ENCODE assay signal across 15 cellular contexts in genomic region chr5:150434502-150434901, GRCh38. TPM values are rescaled to one million over a fixed set of nuclear protein-coding genes. Genes with fewer than 3 reads are reported as not detected.
DNase-seq lines count a peak whose midpoint lies in the region; ATAC-seq and TF ChIP-seq lines count a peak whose summit lies in the region.
"Had no signal": no experiment of that assay in that cellular context is flagged by ENCODE, and none has a peak within 500 bp of the region (broad histone marks: within the 10 kb centered on the region; RNA-seq: fewer than 3 reads in every experiment).

No MANE protein-coding gene starts in this region.

- ATAC-seq in activated B cell treated with CpG ODN at 0.5 μM for 24 hours (ENCODE audit: low read depth) (no peak), GM18505 (IDR thresholded peaks at IDR 0.05; ENCODE audit: unreplicated experiment) (no peak)
- no peak for ATAC-seq in stimulated activated memory B cell treated with anti-CD40 and anti-IgM and Interleukin-4, amounts not matched to agents 10 μg/mL and 1 μg/mL and 100 μg/mL, for 72 hours
- no peak for ATAC-seq in activated CD4-positive, alpha-beta T cell treated with anti-CD3 and anti-CD28 coated beads for 36 hours
- ATAC-seq: gastrocnemius medialis; left cardiac atrium; naive thymus-derived CD4-positive, alpha-beta T cell; right lobe of liver had no signal

- no peak for TF ChIP-seq POLR2A in GM18505 (IDR thresholded peaks at IDR 0.05; ENCODE audit: borderline replicate concordance, extremely low read depth, insufficient read depth, insufficient read length)

- TF ChIP-seq CTCF in activated B cell treated with CpG ODN at 0.5 μM for 24 hours (IDR thresholded peaks at IDR 0.05), result no peak

- H3K9me3 Mint-ChIP-seq in activated B cell treated with CpG ODN at 0.5 μM for 24 hours, result no peaks in the 10 kb centered on the region
- no peaks in the 10 kb centered on the region for H3K9me3 Mint-ChIP-seq in stimulated activated memory B cell treated with anti-CD40 and anti-IgM and Interleukin-4, amounts not matched to agents 10 μg/mL and 1 μg/mL and 100 μg/mL, for 72 hours
- H3K9me3 Mint-ChIP-seq in activated CD4-positive, alpha-beta T cell treated with anti-CD3 and anti-CD28 coated beads for 36 hours (ENCODE audit: low read depth), result no peaks in the 10 kb centered on the region
- H3K9me3 Mint-ChIP-seq: activated naive CD4-positive, alpha-beta T cell treated with anti-CD3 and anti-CD28 coated beads for 36 hours; naive thymus-derived CD4-positive, alpha-beta T cell had no signal

- POLR2A ChIA-PET in activated B cell treated with CpG ODN at 0.5 μM for 24 hours (lab: Charles Lee), result interaction anchor here (2.3 to 43.9 kb wide), 2 partner anchors 15 to 26 kb away, joined by 11 to 2478 read pairs; partner anchors contain the start of genes CD74 and RPS14
- POLR2A ChIA-PET in activated CD4-positive, alpha-beta T cell treated with anti-CD3 and anti-CD28 coated beads for 36 hours (lab: Charles Lee), result no interaction called here

- no peaks in the 10 kb centered on the region for H3K36me3 Mint-ChIP-seq in activated B cell treated with CpG ODN at 0.5 μM for 24 hours (ENCODE audit: low read depth)
- no peaks in the 10 kb centered on the region for H3K36me3 Mint-ChIP-seq in stimulated activated memory B cell treated with anti-CD40 and anti-IgM and Interleukin-4, amounts not matched to agents 10 μg/mL and 1 μg/mL and 100 μg/mL, for 72 hours
- no peaks in the 10 kb centered on the region for H3K36me3 Mint-ChIP-seq in activated CD4-positive, alpha-beta T cell treated with anti-CD3 and anti-CD28 coated beads for 36 hours (ENCODE audit: low read depth)

- H3K27me3 Mint-ChIP-seq in activated B cell treated with CpG ODN at 0.5 μM for 24 hours, result no peaks in the 10 kb centered on the region
- no peaks in the 10 kb centered on the region for H3K27me3 Mint-ChIP-seq in stimulated activated memory B cell treated with anti-CD40 and anti-IgM and Interleukin-4, amounts not matched to agents 10 μg/mL and 1 μg/mL and 100 μg/mL, for 72 hours
- H3K27me3 Mint-ChIP-seq in activated CD4-positive, alpha-beta T cell treated with anti-CD3 and anti-CD28 coated beads for 36 hours, result no peaks in the 10 kb centered on the region
- H3K27me3 Mint-ChIP-seq: naive thymus-derived CD4-positive, alpha-beta T cell had no signal

- CTCF ChIA-PET in activated B cell treated with CpG ODN at 0.5 μM for 24 hours (lab: Charles Lee), result interaction anchor here (1.0 to 10.1 kb wide), 3 partner anchors 14 to 37 kb away, joined by 5 to 175 read pairs (median 43); partner anchors contain the start of gene CD74
- CTCF ChIA-PET in activated CD4-positive, alpha-beta T cell treated with anti-CD3 and anti-CD28 coated beads for 36 hours (lab: Charles Lee), result interaction anchor here (0.7 to 6.1 kb wide), 4 partner anchors 9 to 84 kb away, joined by 3 to 48 read pairs (median 4); no protein-coding TSS in a partner anchor

- H3K27ac Mint-ChIP-seq in activated B cell treated with CpG ODN at 0.5 μM for 24 hours, result peak overlapping the region; percentile 64
- peak overlapping the region; percentile 91 for H3K27ac Mint-ChIP-seq in stimulated activated memory B cell treated with anti-CD40 and anti-IgM and Interleukin-4, amounts not matched to agents 10 μg/mL and 1 μg/mL and 100 μg/mL, for 72 hours
- no peak overlapping the region for H3K27ac Mint-ChIP-seq in activated CD4-positive, alpha-beta T cell treated with anti-CD3 and anti-CD28 coated beads for 36 hours
- H3K27ac Mint-ChIP-seq: activated naive CD4-positive, alpha-beta T cell treated with anti-CD3 and anti-CD28 coated beads for 36 hours; naive thymus-derived CD4-positive, alpha-beta T cell had no signal

- H3K4me1 Mint-ChIP-seq in activated B cell treated with CpG ODN at 0.5 μM for 24 hours, result peaks cover 62% of the 10 kb centered on the region
- peaks cover 71% of the 10 kb centered on the region for H3K4me1 Mint-ChIP-seq in stimulated activated memory B cell treated with anti-CD40 and anti-IgM and Interleukin-4, amounts not matched to agents 10 μg/mL and 1 μg/mL and 100 μg/mL, for 72 hours
- H3K4me1 Mint-ChIP-seq in activated CD4-positive, alpha-beta T cell treated with anti-CD3 and anti-CD28 coated beads for 36 hours, result peaks cover 8% of the 10 kb centered on the region

- DNase-seq in H4 (ENCODE audit: low spot score), result peak; percentile 33
- DNase-seq in activated B cell treated with CpG ODN at 0.5 μM for 24 hours, result no peak
- DNase-seq in fibroblast of the conjunctiva (ENCODE audit: low read depth), result peak; percentile 59
- no peak for DNase-seq in activated CD4-positive, alpha-beta T cell treated with anti-CD3 and anti-CD28 coated beads for 36 hours
- no peak for DNase-seq in DMS153 treated with DMSO at 0.1 percent for 48 hours (lab: John Stamatoyannopoulos, UW; ENCODE audit: unreplicated experiment)
- DNase-seq: activated naive CD4-positive, alpha-beta T cell treated with anti-CD3 and anti-CD28 coated beads for 36 hours; Caco-2; gastrocnemius medialis; left cardiac atrium; naive thymus-derived CD4-positive, alpha-beta T cell; NCI-H1092; NCI-H524 treated with DMSO at 0.1 percent for 48 hours had no signal

- H3K4me3 Mint-ChIP-seq in activated B cell treated with CpG ODN at 0.5 μM for 24 hours, result no peak overlapping the region
- H3K4me3 Mint-ChIP-seq in stimulated activated memory B cell treated with anti-CD40 and anti-IgM and Interleukin-4, amounts not matched to agents 10 μg/mL and 1 μg/mL and 100 μg/mL, for 72 hours, result no peak overlapping the region
- no peak overlapping the region for H3K4me3 Mint-ChIP-seq in activated CD4-positive, alpha-beta T cell treated with anti-CD3 and anti-CD28 coated beads for 36 hours
- H3K4me3 Mint-ChIP-seq: activated naive CD4-positive, alpha-beta T cell treated with anti-CD3 and anti-CD28 coated beads for 36 hours; naive thymus-derived CD4-positive, alpha-beta T cell had no signal

- intact Hi-C loops in activated B cell treated with CpG ODN at 0.5 μM for 24 hours (cut with micrococcal nuclease), result no loop called here
- intact Hi-C loops in activated CD4-positive, alpha-beta T cell treated with anti-CD3 and anti-CD28 coated beads for 36 hours (cut with DNase I, micrococcal nuclease), result no loop called here

RNA-seq across cellular contexts. Expression of gene RPS14, which starts 15.0 kb away (rescaled TPM):
- total RNA-seq in H4 (2014; rRNA removed; shearing (Covaris generic)), result 2,476 and 2,863 TPM in 2 replicates
- 4,086 and 4,865 TPM in 2 replicates for total RNA-seq in activated B cell treated with CpG ODN at 0.5 μM for 24 hours
- 1,000 to 10,000 TPM; 2,270 to 3,312 TPM for total RNA-seq in activated CD4-positive, alpha-beta T cell treated with anti-CD3 and anti-CD28 coated beads for 36 hours

RNA-seq across cellular contexts. Expression of gene CD74, which starts 21.8 kb away (rescaled TPM):
- 1.6 and 11.7 TPM in 2 replicates for total RNA-seq in H4 (2014; rRNA removed; shearing (Covaris generic))
- total RNA-seq in activated B cell treated with CpG ODN at 0.5 μM for 24 hours, result 5,323 and 5,628 TPM in 2 replicates
- 100 to 1,000 TPM; 217 to 290 TPM for total RNA-seq in activated CD4-positive, alpha-beta T cell treated with anti-CD3 and anti-CD28 coated beads for 36 hours

Comparison
In these comparisons a context has a peak if more than half of its experiments do, and no peak if none do; other contexts are left out.
1. DNase-seq: peak in H4 (single experiment) and fibroblast of the conjunctiva (single experiment); none in activated B cell treated with CpG ODN at 0.5 μM for 24 hours (single experiment), activated CD4-positive, alpha-beta T cell treated with anti-CD3 and anti-CD28 coated beads for 36 hours (single experiment) and DMS153 treated with DMSO at 0.1 percent for 48 hours (single experiment).
2. RNA of gene CD74, which starts 21.8 kb away (total RNA-seq): 5,323 to 5,628 TPM in activated B cell treated with CpG ODN at 0.5 μM for 24 hours and 217 to 290 TPM in activated CD4-positive, alpha-beta T cell treated with anti-CD3 and anti-CD28 coated beads for 36 hours; 1.6 to 11.7 TPM in H4; every median in the first group is over 10 times any median in the second.